ENCODE assay signal across 1 cellular context in genomic region chr6:57172136-57173055, GRCh38.
TF ChIP-seq lines count a peak whose summit lies in the region.

BAG2 (plus strand) TSS chr6:57172326; CDS start chr6:57172698, 372 bp downstream.

TF ChIP-seq in H1, 55 proteins besides CTCF, POLR2A, EP300 and RAD21 (continued from another document):
- peak; percentile 94 for TF ChIP-seq E2F6 (IDR thresholded peaks at IDR 0.05)
- TF ChIP-seq JUN (IDR thresholded peaks at IDR 0.05; ENCODE audit: low read depth, low read length), result no peak
- TF ChIP-seq KDM1A (IDR thresholded peaks at IDR 0.05; ENCODE audit: borderline replicate concordance, low read length), result 0 out of 2 replicates have a peak, but pooled peaks have one; percentile 21
- peak; percentile 90 for TF ChIP-seq RBBP5 (IDR thresholded peaks at IDR 0.05; ENCODE audit: borderline replicate concordance, low read depth, low read length)
- TF ChIP-seq RNF2 (IDR thresholded peaks at IDR 0.05; ENCODE audit: borderline replicate concordance, low read depth, low read length, missing control alignments, poor library complexity, severe bottlenecking), result peak; percentile 52
- TF ChIP-seq EZH2 (IDR thresholded peaks at IDR 0.05; ENCODE audit: low read depth, low read length, severe bottlenecking), result peak; percentile 0
- peak in 1 of 2 experiments; percentile 80; a peak in 1 of 4 replicates for TF ChIP-seq HDAC2 (IDR thresholded peaks at IDR 0.05; ENCODE audit: borderline replicate concordance in 1 of 2, low read depth in 2 of 2, low read length in 2 of 2)
- peak; percentile 74 for TF ChIP-seq TAF1 (IDR thresholded peaks at IDR 0.05; ENCODE audit: low read depth, low read length)
- no peak for TF ChIP-seq ATF2 (IDR thresholded peaks at IDR 0.05; ENCODE audit: low read length)
- peak; percentile 37 for TF ChIP-seq CTBP2 (IDR thresholded peaks at IDR 0.05; ENCODE audit: borderline replicate concordance, insufficient read depth, insufficient read length, low read length)
- peak; percentile 75 for TF ChIP-seq ASH2L (IDR thresholded peaks at IDR 0.05; ENCODE audit: low read length)
- TF ChIP-seq SP2 (IDR thresholded peaks at IDR 0.05; ENCODE audit: low read length), result no peak
- no peak for TF ChIP-seq SUZ12 (IDR thresholded peaks at IDR 0.05; ENCODE audit: low read length)
- TF ChIP-seq CHD7 (IDR thresholded peaks at IDR 0.05; ENCODE audit: insufficient replicate concordance, low read length), result peak; percentile 19
- peak; percentile 68 for TF ChIP-seq CREB1 (IDR thresholded peaks at IDR 0.05)
- TF ChIP-seq RXRA (IDR thresholded peaks at IDR 0.05; ENCODE audit: insufficient read depth, low read depth, low read length), result no peak
- no peak for TF ChIP-seq NRF1 (IDR thresholded peaks at IDR 0.05; ENCODE audit: low read depth, low read length)
- peak; percentile 59 for TF ChIP-seq MAX (IDR thresholded peaks at IDR 0.05)
- no peak for TF ChIP-seq NANOG (IDR thresholded peaks at IDR 0.05; ENCODE audit: insufficient read depth, low read depth, low read length, poor library complexity, severe bottlenecking)
- TF ChIP-seq JUND (IDR thresholded peaks at IDR 0.05; ENCODE audit: low read length), result peak; percentile 92
- TF ChIP-seq EGR1 (IDR thresholded peaks at IDR 0.05; ENCODE audit: borderline replicate concordance, low read depth, low read length), result peak; percentile 54; the same call in 1 of the 2 replicates
- peak; percentile 84 for TF ChIP-seq YY1 (IDR thresholded peaks at IDR 0.05; ENCODE audit: low read depth, low read length)
- peak; percentile 61 for TF ChIP-seq POLR2AphosphoS5 (IDR thresholded peaks at IDR 0.05; ENCODE audit: low read depth, low read length)
- TF ChIP-seq CBX5 (IDR thresholded peaks at IDR 0.05; ENCODE audit: low read depth, low read length), result no peak
- TF ChIP-seq CBX8 (IDR thresholded peaks at IDR 0.05; ENCODE audit: borderline replicate concordance, low read depth, low read length), result no peak
- TF ChIP-seq KDM4A (IDR thresholded peaks at IDR 0.05; ENCODE audit: low read depth, low read length, severe bottlenecking), result peak; percentile 84
- TF ChIP-seq TAF7 (optimal IDR thresholded peaks at IDR 0.05; ENCODE audit: borderline replicate concordance, low read depth, low read length), result peak; percentile 82
